11 cellular contexts compared by ENCODE assay signal in the genomic region with DNA sequence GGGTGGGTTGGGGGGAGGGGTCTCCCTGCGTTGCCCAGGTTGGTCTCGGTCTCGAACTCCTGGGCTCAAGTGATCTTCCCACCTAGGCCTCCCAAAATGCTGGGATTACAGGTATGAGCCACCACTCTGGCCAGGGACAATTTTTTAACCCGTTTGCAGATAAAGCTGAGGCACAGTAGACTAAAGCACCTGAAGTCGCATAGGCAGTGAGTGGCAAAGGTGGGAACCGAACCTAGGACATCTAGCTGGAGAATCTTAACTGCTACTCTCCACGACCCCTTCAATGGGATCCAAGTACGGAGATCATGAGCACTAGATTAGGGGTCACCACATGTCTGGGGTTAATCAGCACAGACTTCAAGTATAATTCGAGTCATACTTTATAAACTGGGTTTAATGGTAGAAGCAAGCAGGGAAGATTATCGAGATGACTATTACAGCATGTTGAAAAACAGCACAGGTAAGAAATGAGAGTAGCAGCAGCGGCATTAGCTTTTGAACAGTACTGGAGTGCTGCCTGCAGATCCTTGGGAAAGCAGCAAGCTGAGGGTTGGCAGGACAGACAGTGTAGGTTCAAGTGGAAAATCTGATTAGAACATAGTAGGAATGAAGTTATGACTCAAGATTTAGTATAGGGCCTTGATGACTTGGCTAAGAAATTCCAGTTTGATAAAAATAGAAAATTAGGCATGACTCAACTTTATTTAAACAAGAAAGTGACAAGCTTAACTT. TPM values are rescaled to one million over a fixed set of nuclear protein-coding genes. Genes with fewer than 3 reads are reported as not detected.
DNase-seq lines count a peak whose midpoint lies in the region; ATAC-seq, FAIRE-seq and TF ChIP-seq lines count a peak whose summit lies in the region.
"Had no signal": no experiment of that assay in that cellular context is flagged by ENCODE, and none has a peak within 500 bp of the region (broad histone marks: within the 10 kb centered on the region; RNA-seq: fewer than 3 reads in every experiment).

No MANE protein-coding gene starts in this region.

- peaks cover 7% of the 10 kb centered on the region for H3K27me3 Mint-ChIP-seq in astrocyte (ENCODE audit: low read depth, unreplicated experiment)

- no peaks in the 10 kb centered on the region for H3K27me3 ChIP-seq in astrocyte (ENCODE audit: insufficient read depth, low read length)
- no peaks in the 10 kb centered on the region for H3K27me3 ChIP-seq in uterus

- no peaks in the 10 kb centered on the region for H3K9me3 Mint-ChIP-seq in astrocyte (ENCODE audit: unreplicated experiment)
- H3K9me3 Mint-ChIP-seq: CD4-positive, alpha-beta memory T cell had no signal

- intact Hi-C loops in Right ventricle myocardium superior (cut with DNase I), result no loop called here
- intact Hi-C loops in cardiac septum (cut with DNase I), result no loop called here
- intact Hi-C loops in uterus (cut with DNase I; ENCODE audit: low total_unique reads), result no loop called here

- H3K36me3 ChIP-seq in astrocyte (ENCODE audit: insufficient read depth, low read length) (peaks cover 13% of the 10 kb centered on the region), uterus (no peaks in the 10 kb centered on the region)

- no peaks in the 10 kb centered on the region for H4K20me1 ChIP-seq in astrocyte (ENCODE audit: insufficient read depth, low read length)

- peaks cover 54% of the 10 kb centered on the region for H3K79me2 ChIP-seq in astrocyte (ENCODE audit: insufficient read depth, low read length)

- H3K36me3 Mint-ChIP-seq in astrocyte (ENCODE audit: low read depth, unreplicated experiment), result peaks cover 3% of the 10 kb centered on the region
- H3K36me3 Mint-ChIP-seq: CD4-positive, alpha-beta memory T cell had no signal

- no peak for TF ChIP-seq POLR2A in uterus (IDR thresholded peaks at IDR 0.05)

- H3K4me1 ChIP-seq in astrocyte (ENCODE audit: insufficient read depth, low read length), result peaks cover 25% of the 10 kb centered on the region
- H3K4me1 ChIP-seq in uterus, result peaks cover 0 to 7% of the 10 kb centered on the region in 2 donors

- H2AFZ ChIP-seq in astrocyte (ENCODE audit: low read depth, low read length), result no peak overlapping the region

- peak overlapping the region; percentile 86 for H3K27ac Mint-ChIP-seq in astrocyte (ENCODE audit: unreplicated experiment)
- H3K27ac Mint-ChIP-seq: CD4-positive, alpha-beta memory T cell; progenitor cell of endocrine pancreas had no signal

- no peak overlapping the region for H3K4me3 Mint-ChIP-seq in astrocyte (ENCODE audit: unreplicated experiment)
- H3K4me3 Mint-ChIP-seq: CD4-positive, alpha-beta memory T cell had no signal

- H3K27ac ChIP-seq in astrocyte (ENCODE audit: low read depth, low read length), result peak overlapping the region; percentile 89
- peak overlapping the region; percentile 10 to 64 for H3K27ac ChIP-seq in uterus

- TF ChIP-seq CTCF in astrocyte (IDR thresholded peaks at IDR 0.05; ENCODE audit: insufficient read depth, low read depth, low read length), result no peak
- TF ChIP-seq CTCF in uterus (IDR thresholded peaks at IDR 0.05), result no peak

- no peaks in the 10 kb centered on the region for H3K9me3 ChIP-seq in astrocyte (ENCODE audit: insufficient read depth, low read depth, low read length)
- no peaks in the 10 kb centered on the region for H3K9me3 ChIP-seq in uterus

- H3K9ac ChIP-seq in astrocyte (ENCODE audit: low read length), result peak overlapping the region; percentile 68

- peak; percentile 9 for FAIRE-seq in astrocyte (lab: Jason Lieb, UNC)

- peak overlapping the region; percentile 78 for H3K4me2 ChIP-seq in astrocyte (ENCODE audit: low read length)

- no peak for DNase-seq in Right ventricle myocardium superior
- DNase-seq in cardiac septum (ENCODE audit: low spot score), result no peak
- DNase-seq in astrocyte (ENCODE audit: low read depth), result peak; percentile 95
- DNase-seq in hepatic stellate cell (ENCODE audit: low spot score), result peak; percentile 80
- DNase-seq in uterus, result peak in 1 of 2 donors; percentile 35
- no peak for DNase-seq in NCI-H2171 treated with DMSO at 0.1 percent for 48 hours (lab: John Stamatoyannopoulos, UW)
- DNase-seq in DMS153 treated with DMSO at 0.1 percent for 48 hours (lab: John Stamatoyannopoulos, UW; ENCODE audit: unreplicated experiment), result no peak
- no peak for DNase-seq in retina
- DNase-seq: activated CD4-positive, alpha-beta T cell treated with anti-CD3 and anti-CD28 coated beads for 4 hours; CD4-positive, alpha-beta memory T cell had no signal

- no peak overlapping the region for H3K4me3 ChIP-seq in astrocyte (ENCODE audit: insufficient read depth, low read depth, low read length)
- H3K4me3 ChIP-seq in uterus, result no peak overlapping the region

- peak; percentile 37 for ATAC-seq in Right ventricle myocardium superior (ENCODE audit: poor library complexity)

- H3K4me1 Mint-ChIP-seq in astrocyte (ENCODE audit: low read depth, unreplicated experiment), result peaks cover 5% of the 10 kb centered on the region

RNA-seq across cellular contexts. Expression of a gene that starts 23.9 kb away (rescaled TPM):
- total RNA-seq in Right ventricle myocardium superior (39.5 TPM), cardiac septum (37.3 TPM), astrocyte (11.4 and 22.3 TPM in 2 replicates), uterus (10 to 100 TPM in 3 of 4 donors, 1 to 10 TPM in 1; 8.2 to 92.6 (median 32.4) TPM)
- total RNA-seq: CD4-positive, alpha-beta memory T cell had no signal

RNA-seq across cellular contexts. Expression of a gene that starts 55.6 kb away (rescaled TPM):
- total RNA-seq in Right ventricle myocardium superior, result 218 TPM
- total RNA-seq in cardiac septum, result 159 TPM
- 213 and 224 TPM in 2 replicates for total RNA-seq in astrocyte
- total RNA-seq in uterus, result 100 to 1,000 TPM in 1 of 4 donors, 10 to 100 TPM in 3; 21.8 to 129 (median 44.4) TPM

Comparison
In these comparisons a context has a peak if more than half of its experiments do, and no peak if none do; other contexts are left out.
1. DNase-seq: peak in astrocyte (single experiment) and hepatic stellate cell (single experiment); none in Right ventricle myocardium superior (single experiment), cardiac septum (single experiment), NCI-H2171 treated with DMSO at 0.1 percent for 48 hours (single experiment), DMS153 treated with DMSO at 0.1 percent for 48 hours (single experiment) and retina (single experiment).